9 cellular contexts compared by ENCODE assay signal in genomic region chr19:12139309-12139708, GRCh38. TPM values are rescaled to one million over a fixed set of nuclear protein-coding genes. Genes with fewer than 3 reads are reported as not detected.
DNase-seq lines count a peak whose midpoint lies in the region; ATAC-seq and TF ChIP-seq lines count a peak whose summit lies in the region.
"Had no signal": no experiment of that assay in that cellular context is flagged by ENCODE, and none has a peak within 500 bp of the region (broad histone marks: within the 10 kb centered on the region; RNA-seq: fewer than 3 reads in every experiment).

No MANE protein-coding gene starts in this region.

- H3K9me3 ChIP-seq in right atrium auricular region = no peaks in the 10 kb centered on the region
- H3K9me3 ChIP-seq in breast epithelium = peaks cover 3 to 10% of the 10 kb centered on the region in 2 donors
- peaks cover 4% of the 10 kb centered on the region for H3K9me3 ChIP-seq in mononuclear cell (ENCODE audit: low read depth, low read length)
- peaks cover 2% of the 10 kb centered on the region for H3K9me3 ChIP-seq in vagina

- ATAC-seq in left cardiac atrium (no peak), omental fat pad (ENCODE audit: low FRiP score) (no peak)

- H3K27me3 ChIP-seq in right atrium auricular region (no peaks in the 10 kb centered on the region), breast epithelium (no peaks in the 10 kb centered on the region), mononuclear cell (ENCODE audit: insufficient read depth, low read length) (no peaks in the 10 kb centered on the region), vagina (no peaks in the 10 kb centered on the region)
- H3K27me3 ChIP-seq: foreskin keratinocyte had no signal

- H3K4me3 ChIP-seq in right atrium auricular region (peak overlapping the region; percentile 77 to 94), breast epithelium (peak overlapping the region; percentile 75 to 90 (median 82)), mononuclear cell (ENCODE audit: low read length) (peak overlapping the region; percentile 89), vagina (peak overlapping the region; percentile 78 to 99)

- H3K27ac ChIP-seq in right atrium auricular region (peak overlapping the region in 1 of 2 donors; percentile 85), breast epithelium (peak overlapping the region; percentile 94 to 97), vagina (peak overlapping the region; percentile 66)

- TF ChIP-seq POLR2A in breast epithelium (IDR thresholded peaks at IDR 0.05) (no peak), vagina (IDR thresholded peaks at IDR 0.05) (no peak)

- H3K36me3 ChIP-seq in right atrium auricular region = peaks cover 13% of the 10 kb centered on the region
- H3K36me3 ChIP-seq in breast epithelium = no peaks in the 10 kb centered on the region
- H3K36me3 ChIP-seq in vagina = peaks cover 0 to 22% of the 10 kb centered on the region in 2 donors

- H3K4me1 ChIP-seq in right atrium auricular region (peaks cover 0 to 22% of the 10 kb centered on the region in 2 donors), breast epithelium (peaks cover 9 to 11% of the 10 kb centered on the region in 2 donors), mononuclear cell (ENCODE audit: insufficient read depth, low read length) (peaks cover 23% of the 10 kb centered on the region), vagina (peaks cover 19% of the 10 kb centered on the region)

- no peak for DNase-seq in right atrium auricular region (ENCODE audit: low spot score)
- no peak for DNase-seq in left cardiac atrium
- no peak for DNase-seq in breast epithelium (ENCODE audit: low spot score in 2 of 2)
- DNase-seq in vagina (ENCODE audit: extremely low spot score in 2 of 2) = no peak
- no peak for DNase-seq in omental fat pad (ENCODE audit: low spot score)
- no peak for DNase-seq in anterior cingulate cortex (lab: John Stamatoyannopoulos, UW)
- DNase-seq in SK-N-DZ (ENCODE audit: low spot score) = no peak
- DNase-seq: foreskin keratinocyte had no signal

- TF ChIP-seq CTCF in right atrium auricular region (IDR thresholded peaks at IDR 0.05) = no peak
- no peak for TF ChIP-seq CTCF in breast epithelium (IDR thresholded peaks at IDR 0.05)
- TF ChIP-seq CTCF in vagina (IDR thresholded peaks at IDR 0.05) = no peak
- TF ChIP-seq CTCF in omental fat pad (IDR thresholded peaks at IDR 0.05) = no peak

- intact Hi-C loops in left cardiac atrium (cut with DNase I) (no loop called here), breast epithelium (cut with DNase I; ENCODE audit: low total_unique reads) (no loop called here), vagina (cut with DNase I) (loop anchor here (10.0 kb wide), 1 partner anchor 175 kb away; the partner anchor contains the start of gene ZNF763)

RNA-seq across cellular contexts. Expression of gene ZNF20, which starts 0.8 kb away (rescaled TPM):
- total RNA-seq in right atrium auricular region = 1 to 10 TPM in 1 of 2 donors, under 1 TPM in 1; 0.79 to 1.4 TPM
- 1 to 10 TPM in 1 of 2 donors, under 1 TPM in 1; 0.89 to 1.1 TPM for total RNA-seq in left cardiac atrium
- total RNA-seq in breast epithelium = 1 to 10 TPM; 1.4 to 8.2 (median 4.6) TPM
- 1.9 TPM for total RNA-seq in mononuclear cell
- total RNA-seq in vagina = 1.5 TPM
- 1 to 10 TPM; 1.7 to 4.5 (median 2.4) TPM for total RNA-seq in omental fat pad
- 1.6 and 3.8 TPM in 2 replicates for polyA plus RNA-seq in SK-N-DZ (2014; cell fraction: cytosol; rRNA removed)
- 1.8 and 2.6 TPM in 2 replicates for polyA plus RNA-seq in SK-N-DZ (2014; cell fraction: nucleus; rRNA removed)

RNA-seq across cellular contexts. Expression of gene ZNF625, which starts 17.2 kb away (rescaled TPM):
- total RNA-seq in right atrium auricular region = 1 to 10 TPM; 3.2 to 6.3 TPM
- total RNA-seq in left cardiac atrium = 1 to 10 TPM; 3.3 to 4.2 TPM
- total RNA-seq in breast epithelium = 1 to 10 TPM; 4.3 to 9.5 (median 5.4) TPM
- total RNA-seq in mononuclear cell = 1.7 TPM
- total RNA-seq in vagina = 6.6 TPM
- 1 to 10 TPM; 2.2 to 6.6 (median 3.7) TPM for total RNA-seq in omental fat pad
- polyA plus RNA-seq in SK-N-DZ (2014; cell fraction: cytosol; rRNA removed) = 5.5 and 7.5 TPM in 2 replicates
- polyA plus RNA-seq in SK-N-DZ (2014; cell fraction: nucleus; rRNA removed) = 2.9 and 7.2 TPM in 2 replicates

RNA-seq across cellular contexts. Expression of gene ZNF136, which starts 23.6 kb away (rescaled TPM):
- total RNA-seq in right atrium auricular region (1 to 10 TPM; 3.2 to 3.6 TPM), left cardiac atrium (1 to 10 TPM; 5.0 to 6.5 TPM), breast epithelium (10 to 100 TPM; 11.5 to 22.0 (median 12.8) TPM), mononuclear cell (67.0 TPM), vagina (8.1 TPM), omental fat pad (10 to 100 TPM in 1 of 4 donors, 1 to 10 TPM in 3; 4.8 to 10.4 (median 9.1) TPM)
- 7.9 and 9.9 TPM in 2 replicates for polyA plus RNA-seq in SK-N-DZ (2014; cell fraction: cytosol; rRNA removed)
- polyA plus RNA-seq in SK-N-DZ (2014; cell fraction: nucleus; rRNA removed) = 4.7 and 5.7 TPM in 2 replicates
